Comparison of ENCODE assay signal across 17 cellular contexts in genomic region chr4:184653650-184654049, GRCh38. TPM values are rescaled to one million over a fixed set of nuclear protein-coding genes. Genes with fewer than 3 reads are reported as not detected.
DNase-seq lines count a peak whose midpoint lies in the region; ATAC-seq, FAIRE-seq and TF ChIP-seq lines count a peak whose summit lies in the region.
"Had no signal": no experiment of that assay in that cellular context is flagged by ENCODE, and none has a peak within 500 bp of the region (broad histone marks: within the 10 kb centered on the region; RNA-seq: fewer than 3 reads in every experiment).

No MANE protein-coding gene starts in this region.

- H3F3A ChIP-seq in PC-9 (ENCODE audit: insufficient read depth, low read depth) = no peaks in the 10 kb centered on the region

- TF ChIP-seq RAD21 in HepG2 (CRISPR knock-in tag; IDR thresholded peaks at IDR 0.05) = no peak

- peaks cover 4% of the 10 kb centered on the region; the same call in 1 of the 2 replicates for H3K4me1 ChIP-seq in PC-9 (replicated peaks; ENCODE audit: insufficient read depth)
- H3K4me1 ChIP-seq in skeletal muscle tissue (ENCODE audit: control insufficient read depth in 3 of 3, insufficient read depth in 3 of 3, low read length in 3 of 3) = peaks cover 16 to 22% (median 21%) of the 10 kb centered on the region in 3 donors
- peaks cover 20% of the 10 kb centered on the region for H3K4me1 ChIP-seq in HepG2 (ENCODE audit: insufficient read depth, low read length)

- no peaks in the 10 kb centered on the region for H3K9me2 ChIP-seq in PC-9 (ENCODE audit: insufficient read depth)

- no peak for TF ChIP-seq POLR2A in HepG2 (IDR thresholded peaks at IDR 0.05; ENCODE audit: insufficient read depth in 1 of 2, low read depth in 2 of 2, low read length in 2 of 2)

- H3K9ac ChIP-seq in skeletal muscle tissue (ENCODE audit: low read depth in 1 of 3, low read length in 3 of 3) (no peak overlapping the region), HepG2 (ENCODE audit: insufficient read depth, low read depth, low read length) (no peak overlapping the region)
- H3K9ac ChIP-seq: KMS-11 had no signal

- no peaks in the 10 kb centered on the region for H3K27me3 ChIP-seq in PC-9 (ENCODE audit: insufficient read depth, low read depth)
- H3K27me3 ChIP-seq in skeletal muscle tissue (ENCODE audit: control insufficient read depth in 3 of 3, insufficient read depth in 3 of 3, low read length in 3 of 3) = no peaks in the 10 kb centered on the region
- H3K27me3 ChIP-seq in HepG2 (ENCODE audit: control insufficient read depth in 1 of 2, insufficient read depth in 2 of 2, low read length in 2 of 2) = no peaks in the 10 kb centered on the region; a peak in 1 of 5 replicates
- H3K27me3 ChIP-seq: cardiac muscle cell, tibial nerve had no signal

- 0 out of 2 replicates have a peak, but pooled peaks cover 7% of the 10 kb centered on the region for H3K79me2 ChIP-seq in PC-9 (ENCODE audit: low read depth)
- peaks cover 11% of the 10 kb centered on the region for H3K79me2 ChIP-seq in HepG2 (ENCODE audit: insufficient read depth, low read length)

- WGBS in HepG2 (ENCODE audit: low lambda C conversion rate) = 83% methylated on average over 2 of the region's 2 CpGs

- H3K36me3 ChIP-seq in PC-9 (ENCODE audit: low read depth) (no peaks in the 10 kb centered on the region), skeletal muscle tissue (ENCODE audit: control insufficient read depth in 3 of 3, insufficient read depth in 3 of 3, low read length in 3 of 3) (peaks cover 0 to 3% (median 0%) of the 10 kb centered on the region in 3 donors), HepG2 (replicated peaks in 1 of 2; ENCODE audit: control insufficient read depth in 1 of 2, insufficient read depth in 2 of 2, low read length in 2 of 2) (no peaks in the 10 kb centered on the region)

- H3K4me3 ChIP-seq in PC-9 (no peak overlapping the region), fibroblast of pulmonary artery (replicated peaks; ENCODE audit: low read depth, low read length) (no peak overlapping the region), skeletal muscle tissue (ENCODE audit: low read length in 3 of 3) (no peak overlapping the region), HepG2 (replicated peaks in 1 of 3; ENCODE audit: insufficient read depth in 1 of 3, low read depth in 2 of 3, low read length in 3 of 3) (no peak overlapping the region)
- H3K4me3 ChIP-seq: cardiac muscle cell, tibial nerve had no signal

- DNase-seq in GM04503 (ENCODE audit: low read depth) (peak; percentile 42), PC-9 (peak; percentile 7 to 39), fibroblast of pulmonary artery (ENCODE audit: low read depth) (peak; percentile 8), COLO668 (lab: John Stamatoyannopoulos, UW; ENCODE audit: unreplicated experiment) (no peak), NCI-H1417 treated with DMSO at 0.1 percent for 48 hours (lab: John Stamatoyannopoulos, UW) (no peak), HepG2 (ENCODE audit: low spot score) (no peak)
- DNase-seq: activated CD8-positive, alpha-beta memory T cell treated with anti-CD3 and anti-CD28 coated beads, Interleukin-2, amount 10 ng/mL, durations not matched to agents 7 days and 5 days; activated naive CD4-positive, alpha-beta T cell treated with Interleukin-2 at 50 U/mL for 16 hours; CD8-positive, alpha-beta memory T cell; endodermal cell; GOT3; NCI-H526 treated with DMSO at 0.1 percent for 48 hours; stimulated activated CD4-positive, alpha-beta T cell treated with anti-CD3 and anti-CD28 coated beads, Interleukin-2, amount 100 ng/mL, for 24 hours had no signal

- TF ChIP-seq CTCF in PC-9 (conservative IDR thresholded peaks at IDR 0.05) (no peak), fibroblast of pulmonary artery (IDR thresholded peaks at IDR 0.05; ENCODE audit: low read length, missing control alignments) (no peak), HepG2 (CRISPR knock-in tag; IDR thresholded peaks at IDR 0.05) (no peak)

- no peak for ATAC-seq in HepG2
- ATAC-seq: activated CD8-positive, alpha-beta memory T cell treated with anti-CD3 and anti-CD28 coated beads, Interleukin-2, amount 10 ng/mL, durations not matched to agents 7 days and 5 days had no signal

- POLR2A ChIA-PET in PC-9 (lab: Charles Lee; ENCODE audit: unreplicated experiment) = interaction anchor here (0.7 kb wide), 1 partner anchor 116 kb away, joined by 3 read pairs; no protein-coding TSS in a partner anchor
- POLR2A ChIA-PET in HepG2 (lab: Yijun Ruan, JAX) = interaction anchor here (1.0 kb wide), 1 partner anchor 180 kb away, joined by 3 read pairs; the partner anchor contains the start of gene IRF2

- TF ChIP-seq EP300 in HepG2 (IDR thresholded peaks at IDR 0.05; ENCODE audit: low read depth in 2 of 2, low read length in 2 of 2) (no peak), HepG2 (CRISPR knock-in tag; IDR thresholded peaks at IDR 0.05; ENCODE audit: borderline replicate concordance) (no peak)

- no peak overlapping the region for H3K27ac ChIP-seq in PC-9
- peak overlapping the region; percentile 21 for H3K27ac ChIP-seq in skeletal muscle tissue (ENCODE audit: low read depth, low read length)
- no peak overlapping the region for H3K27ac ChIP-seq in HepG2 (ENCODE audit: extremely low read length, insufficient read depth, low read length)
- H3K27ac ChIP-seq: cardiac muscle cell, KMS-11, tibial nerve had no signal

- BruUV-seq in PC-9 (replicated peaks; lab: Mats Ljungman, UMichigan) (no TSS peak), HepG2 (replicated peaks; lab: Mats Ljungman, UMichigan) (no TSS peak)

- H3K4me2 ChIP-seq in PC-9 (no peak overlapping the region), HepG2 (ENCODE audit: low read depth, low read length) (no peak overlapping the region)
- H3K4me2 ChIP-seq: KMS-11 had no signal

- in situ Hi-C loops in HepG2 (cut with HindIII; ENCODE audit: extremely low pct_ligation_motif_present, low pct_unique_long_range_greater_than_20kb) = no loop called here

- intact Hi-C loops in PC-9 (cut with micrococcal nuclease; ENCODE audit: unreplicated experiment) = loop anchor here (5.0 kb wide), 1 partner anchor 94 kb away; no protein-coding TSS in a partner anchor
- intact Hi-C loops in HepG2 (cut with micrococcal nuclease; ENCODE audit: unreplicated experiment) = no loop called here

- H4K20me1 ChIP-seq in PC-9 (ENCODE audit: insufficient read depth) (no peaks in the 10 kb centered on the region), HepG2 (ENCODE audit: insufficient read depth, low read length) (no peaks in the 10 kb centered on the region)

- no peak for FAIRE-seq in HepG2 (lab: Jason Lieb, UNC)

- no peaks in the 10 kb centered on the region for H3K9me3 ChIP-seq in PC-9 (ENCODE audit: insufficient read depth, low read depth)
- H3K9me3 ChIP-seq in skeletal muscle tissue (ENCODE audit: control insufficient read depth in 3 of 3, low read length in 3 of 3) = no peaks in the 10 kb centered on the region
- no peaks in the 10 kb centered on the region for H3K9me3 ChIP-seq in HepG2 (ENCODE audit: low read length)
- H3K9me3 ChIP-seq: tibial nerve had no signal

- H2AFZ ChIP-seq in PC-9 (no peak overlapping the region), HepG2 (ENCODE audit: low read length) (no peak overlapping the region)

- CTCF ChIA-PET in PC-9 (lab: Charles Lee) = no interaction called here
- CTCF ChIA-PET in HepG2 (lab: Yijun Ruan, JAX; ENCODE audit: low intra/inter-chr PET ratio, low total read pairs) = no interaction called here

RNA-seq across cellular contexts. Expression of gene PRIMPOL, which starts 4.1 kb away (rescaled TPM):
- total RNA-seq in PC-9 (2021) (23.2 and 29.5 TPM in 2 replicates), skeletal muscle tissue (48.0 TPM), HepG2 (2016; rRNA removed; fragmentation: Illumina TruSeq; extraction: Trizol) (11.0 and 17.3 TPM in 2 replicates)
- 9.6 and 10.1 TPM in 2 replicates for total RNA-seq in HepG2 (2016; cell fraction: cytosol; rRNA removed; fragmentation: Illumina TruSeq; extraction: Trizol; ENCODE audit: low read depth)
- total RNA-seq in HepG2 (2016; cell fraction: insoluble cytoplasmic fraction; rRNA removed; fragmentation: Illumina TruSeq; extraction: Trizol) = 10.8 and 14.2 TPM in 2 replicates
- total RNA-seq in HepG2 (2016; cell fraction: membrane; rRNA removed; fragmentation: Illumina TruSeq; extraction: Trizol) = 6.1 and 6.6 TPM in 2 replicates
- total RNA-seq in HepG2 (2016; cell fraction: nucleus; rRNA removed; fragmentation: Illumina TruSeq; extraction: Trizol) = 7.1 and 11.9 TPM in 2 replicates
- 4.4 and 7.3 TPM in 2 replicates for polyA plus RNA-seq in HepG2 (2011; rRNA removed)
- polyA plus RNA-seq in HepG2 (2011; cell fraction: cytosol; rRNA removed) = 1.4 and 2.2 TPM in 2 replicates
- 3.0 and 4.4 TPM in 2 replicates for polyA plus RNA-seq in HepG2 (2011; cell fraction: nucleus; rRNA removed)
- 5.3 and 5.4 TPM in 2 replicates for polyA plus RNA-seq in HepG2 (2012)
- 0.87 and 1.7 TPM in 2 replicates for polyA plus RNA-seq in HepG2 (2016; cell fraction: cytosol; fragmentation: Illumina TruSeq; extraction: Trizol; ENCODE audit: low read depth)
- polyA plus RNA-seq in HepG2 (2016; cell fraction: insoluble cytoplasmic fraction; fragmentation: Illumina TruSeq; extraction: Trizol; ENCODE audit: low read depth) = 9.6 and 12.3 TPM in 2 replicates
- 2.6 and 3.3 TPM in 2 replicates for polyA plus RNA-seq in HepG2 (2016; cell fraction: membrane; fragmentation: Illumina TruSeq; extraction: Trizol; ENCODE audit: low read depth)
- polyA plus RNA-seq in HepG2 (2016; cell fraction: nucleus; fragmentation: Illumina TruSeq; extraction: Trizol; ENCODE audit: insufficient read depth, low read depth) = 20.4 and 22.6 TPM in 2 replicates
- polyA minus RNA-seq in HepG2 (2011; rRNA and poly(A)+ RNA removed; ENCODE audit: low replicate concordance) = 1.2 and 2.0 TPM in 2 replicates
- polyA minus RNA-seq in HepG2 (2011; cell fraction: cytosol; rRNA and poly(A)+ RNA removed) = 1.1 and 2.1 TPM in 2 replicates
- 4.6 and 6.2 TPM in 2 replicates for polyA minus RNA-seq in HepG2 (2011; cell fraction: nucleus; rRNA and poly(A)+ RNA removed)

RNA-seq across cellular contexts. Expression of gene CASP3, which starts 4.4 kb away (rescaled TPM):
- total RNA-seq in PC-9 (2021) = 33.5 and 35.7 TPM in 2 replicates
- 29.7 TPM for total RNA-seq in skeletal muscle tissue
- 77.8 and 139 TPM in 2 replicates for total RNA-seq in HepG2 (2016; rRNA removed; fragmentation: Illumina TruSeq; extraction: Trizol)
- 6.9 and 8.3 TPM in 2 replicates for total RNA-seq in HepG2 (2016; cell fraction: cytosol; rRNA removed; fragmentation: Illumina TruSeq; extraction: Trizol; ENCODE audit: low read depth)
- total RNA-seq in HepG2 (2016; cell fraction: insoluble cytoplasmic fraction; rRNA removed; fragmentation: Illumina TruSeq; extraction: Trizol) = 76.3 and 140 TPM in 2 replicates
- total RNA-seq in HepG2 (2016; cell fraction: membrane; rRNA removed; fragmentation: Illumina TruSeq; extraction: Trizol) = 25.2 and 26.5 TPM in 2 replicates
- 38.4 and 42.0 TPM in 2 replicates for total RNA-seq in HepG2 (2016; cell fraction: nucleus; rRNA removed; fragmentation: Illumina TruSeq; extraction: Trizol)
- polyA plus RNA-seq in HepG2 (2011; rRNA removed) = 19.9 and 26.0 TPM in 2 replicates
- polyA plus RNA-seq in HepG2 (2011; cell fraction: cytosol; rRNA removed) = 9.9 and 15.6 TPM in 2 replicates
- 4.4 and 6.4 TPM in 2 replicates for polyA plus RNA-seq in HepG2 (2011; cell fraction: nucleus; rRNA removed)
- 22.6 and 26.2 TPM in 2 replicates for polyA plus RNA-seq in HepG2 (2012)
- 4.5 and 4.9 TPM in 2 replicates for polyA plus RNA-seq in HepG2 (2016; cell fraction: cytosol; fragmentation: Illumina TruSeq; extraction: Trizol; ENCODE audit: low read depth)
- 116 and 129 TPM in 2 replicates for polyA plus RNA-seq in HepG2 (2016; cell fraction: insoluble cytoplasmic fraction; fragmentation: Illumina TruSeq; extraction: Trizol; ENCODE audit: low read depth)
- 13.7 and 15.0 TPM in 2 replicates for polyA plus RNA-seq in HepG2 (2016; cell fraction: membrane; fragmentation: Illumina TruSeq; extraction: Trizol; ENCODE audit: low read depth)
- 50.9 and 57.0 TPM in 2 replicates for polyA plus RNA-seq in HepG2 (2016; cell fraction: nucleus; fragmentation: Illumina TruSeq; extraction: Trizol; ENCODE audit: insufficient read depth, low read depth)
- polyA minus RNA-seq in HepG2 (2011; rRNA and poly(A)+ RNA removed; ENCODE audit: low replicate concordance) = 5.3 and 7.6 TPM in 2 replicates
- polyA minus RNA-seq in HepG2 (2011; cell fraction: cytosol; rRNA and poly(A)+ RNA removed) = 9.8 and 11.5 TPM in 2 replicates
- 13.1 and 13.6 TPM in 2 replicates for polyA minus RNA-seq in HepG2 (2011; cell fraction: nucleus; rRNA and poly(A)+ RNA removed)

Comparison
In these comparisons a context has a peak if more than half of its experiments do, and no peak if none do; other contexts are left out.
1. DNase-seq: peak in GM04503 (single experiment), PC-9 (2 of 2) and fibroblast of pulmonary artery (single experiment); none in COLO668 (single experiment), NCI-H1417 treated with DMSO at 0.1 percent for 48 hours (single experiment) and HepG2 (single experiment).